15 cellular contexts compared by ENCODE assay signal in the genomic region with DNA sequence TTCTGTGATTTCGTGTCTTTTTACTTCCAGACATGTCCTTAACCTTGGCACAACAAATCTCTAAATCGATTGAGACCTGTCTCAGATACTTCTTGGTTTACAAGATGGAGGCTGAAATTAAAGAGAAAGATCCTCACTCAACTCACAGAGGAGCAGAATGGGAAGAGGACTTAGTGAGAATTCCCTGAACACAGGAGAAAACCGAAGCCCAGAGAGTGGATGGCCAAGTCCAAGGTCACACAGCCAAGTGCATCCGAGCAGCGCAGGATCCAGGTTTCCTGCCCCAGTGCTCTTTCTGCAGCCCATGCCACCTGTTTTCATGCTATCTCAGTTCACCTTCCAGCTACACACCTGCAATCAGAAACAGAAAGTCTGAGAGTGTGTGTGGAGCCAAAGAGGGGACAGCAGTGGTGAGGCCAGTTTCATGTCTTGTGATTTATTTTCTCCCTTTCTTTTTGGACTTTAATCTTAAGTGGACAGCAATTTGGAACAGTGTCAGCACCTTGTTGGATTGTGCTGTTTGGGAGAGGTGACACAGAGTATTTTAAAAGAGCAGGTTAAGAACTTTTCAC. TPM values are rescaled to one million over a fixed set of nuclear protein-coding genes. Genes with fewer than 3 reads are reported as not detected.
DNase-seq lines count a peak whose midpoint lies in the region; ATAC-seq and TF ChIP-seq lines count a peak whose summit lies in the region.
"Had no signal": no experiment of that assay in that cellular context is flagged by ENCODE, and none has a peak within 500 bp of the region (broad histone marks: within the 10 kb centered on the region; RNA-seq: fewer than 3 reads in every experiment).

No MANE protein-coding gene starts in this region.

- H3K9me2 ChIP-seq in Loucy (replicated peaks; ENCODE audit: low read depth, low read length): no peaks in the 10 kb centered on the region
- H3K9me2 ChIP-seq: SK-N-SH had no signal

- H3K4me1 ChIP-seq in Loucy (ENCODE audit: insufficient read depth, low read length, poor library complexity, severe bottlenecking) (peaks cover 28% of the 10 kb centered on the region), mucosa of stomach (ENCODE audit: control insufficient read depth, insufficient read depth, low read length) (no peaks in the 10 kb centered on the region)

- no peaks in the 10 kb centered on the region for H3K79me2 ChIP-seq in Loucy (ENCODE audit: insufficient read depth, low read length)

- H3K27ac Mint-ChIP-seq in activated naive CD4-positive, alpha-beta T cell treated with anti-CD3 and anti-CD28 coated beads for 36 hours: no peak overlapping the region

- H2AFZ ChIP-seq in Loucy (ENCODE audit: low read length): peak overlapping the region; percentile 24

- TF ChIP-seq CTCF in Loucy (conservative IDR thresholded peaks at IDR 0.05; ENCODE audit: low read length): no peak

- ATAC-seq in GM18511 (IDR thresholded peaks at IDR 0.05; ENCODE audit: unreplicated experiment) (peak; percentile 29), GM21717 (IDR thresholded peaks at IDR 0.05; ENCODE audit: unreplicated experiment) (peak; percentile 30), HG03571 (IDR thresholded peaks at IDR 0.05; ENCODE audit: unreplicated experiment) (no peak), HG02885 (IDR thresholded peaks at IDR 0.05; ENCODE audit: poor library complexity, unreplicated experiment) (no peak)

- intact Hi-C loops in activated naive CD4-positive, alpha-beta T cell treated with anti-CD3 and anti-CD28 coated beads for 36 hours (cut with micrococcal nuclease): no loop called here

- H3K27me3 ChIP-seq in Loucy (ENCODE audit: insufficient read depth, low read length, poor library complexity, severe bottlenecking) (no peaks in the 10 kb centered on the region), mucosa of stomach (ENCODE audit: control insufficient read depth, insufficient read depth, low read length) (peaks cover 26% of the 10 kb centered on the region)

- H3K36me3 Mint-ChIP-seq in activated naive CD4-positive, alpha-beta T cell treated with anti-CD3 and anti-CD28 coated beads for 36 hours (ENCODE audit: low read depth): no peaks in the 10 kb centered on the region

- no peaks in the 10 kb centered on the region for H3K36me3 ChIP-seq in Loucy (ENCODE audit: insufficient read depth, low read length)
- no peaks in the 10 kb centered on the region for H3K36me3 ChIP-seq in mucosa of stomach (ENCODE audit: control insufficient read depth, insufficient read depth, low read length)

- peaks cover 6% of the 10 kb centered on the region for H3K27me3 Mint-ChIP-seq in activated naive CD4-positive, alpha-beta T cell treated with anti-CD3 and anti-CD28 coated beads for 36 hours (ENCODE audit: low read depth)

- H3K4me2 ChIP-seq in Loucy (ENCODE audit: low read depth, low read length, poor library complexity, severe bottlenecking): no peak overlapping the region
- H3K4me2 ChIP-seq: SK-N-SH had no signal

- no peaks in the 10 kb centered on the region for H4K20me1 ChIP-seq in Loucy (ENCODE audit: insufficient read depth, low read length, poor library complexity, severe bottlenecking)

- H3K9me3 ChIP-seq in Loucy (ENCODE audit: insufficient read depth, low read depth, low read length): no peaks in the 10 kb centered on the region
- no peaks in the 10 kb centered on the region for H3K9me3 ChIP-seq in mucosa of stomach (ENCODE audit: control insufficient read depth, low read length)
- H3K9me3 ChIP-seq: SK-N-SH had no signal

- CTCF ChIA-PET in activated naive CD4-positive, alpha-beta T cell treated with anti-CD3 and anti-CD28 coated beads for 36 hours (lab: Charles Lee): interaction anchor here (0.7 kb wide), 1 partner anchor 1853 kb away, joined by 3 read pairs; no protein-coding TSS in a partner anchor

- H3K4me3 ChIP-seq in Loucy (ENCODE audit: low read length, poor library complexity, severe bottlenecking): no peak overlapping the region
- H3K4me3 ChIP-seq in mucosa of stomach (ENCODE audit: low read length): peak overlapping the region; percentile 6

- no peak overlapping the region for H3K4me3 Mint-ChIP-seq in activated naive CD4-positive, alpha-beta T cell treated with anti-CD3 and anti-CD28 coated beads for 36 hours

- H3F3A ChIP-seq in Loucy (ENCODE audit: low read depth): no peaks in the 10 kb centered on the region

- H3K4me1 Mint-ChIP-seq in activated naive CD4-positive, alpha-beta T cell treated with anti-CD3 and anti-CD28 coated beads for 36 hours (ENCODE audit: low read depth): peaks cover 9% of the 10 kb centered on the region

- H3K9ac ChIP-seq in Loucy (ENCODE audit: low read depth, low read length, poor library complexity, severe bottlenecking) (no peak overlapping the region), mucosa of stomach (ENCODE audit: low read length) (no peak overlapping the region)
- H3K9ac ChIP-seq: SK-N-SH had no signal

- no peaks in the 10 kb centered on the region for H3K9me3 Mint-ChIP-seq in activated naive CD4-positive, alpha-beta T cell treated with anti-CD3 and anti-CD28 coated beads for 36 hours

- no peak for DNase-seq in activated naive CD4-positive, alpha-beta T cell treated with anti-CD3 and anti-CD28 coated beads for 36 hours
- no peak for DNase-seq in NCI-H524 treated with DMSO at 0.1 percent for 48 hours (lab: John Stamatoyannopoulos, UW)
- DNase-seq: aorta; effector CD4-positive, alpha-beta T cell; GF-D8; IMR-90; SK-N-SH; stimulated activated CD4-positive, alpha-beta T cell treated with anti-CD3 and anti-CD28 coated beads, Interleukin-4, amount 100 ng/mL, for 4 hours had no signal

RNA-seq across cellular contexts. Expression of gene TCL1B, which starts 22.9 kb away (rescaled TPM):
- total RNA-seq in activated naive CD4-positive, alpha-beta T cell treated with anti-CD3 and anti-CD28 coated beads for 36 hours: not detected
- total RNA-seq: aorta, fibroblast of villous mesenchyme, IMR-90 had no signal

RNA-seq across cellular contexts. Expression of gene TCL1A, which starts 50.6 kb away (rescaled TPM):
- not detected for total RNA-seq in activated naive CD4-positive, alpha-beta T cell treated with anti-CD3 and anti-CD28 coated beads for 36 hours
- total RNA-seq: aorta, fibroblast of villous mesenchyme, IMR-90 had no signal

Comparison
In these comparisons a context has a peak if more than half of its experiments do, and no peak if none do; other contexts are left out.
1. ATAC-seq: peak in GM18511 (single experiment) and GM21717 (single experiment); none in HG03571 (single experiment) and HG02885 (single experiment).